33 cellular contexts compared by ENCODE assay signal in the genomic region with DNA sequence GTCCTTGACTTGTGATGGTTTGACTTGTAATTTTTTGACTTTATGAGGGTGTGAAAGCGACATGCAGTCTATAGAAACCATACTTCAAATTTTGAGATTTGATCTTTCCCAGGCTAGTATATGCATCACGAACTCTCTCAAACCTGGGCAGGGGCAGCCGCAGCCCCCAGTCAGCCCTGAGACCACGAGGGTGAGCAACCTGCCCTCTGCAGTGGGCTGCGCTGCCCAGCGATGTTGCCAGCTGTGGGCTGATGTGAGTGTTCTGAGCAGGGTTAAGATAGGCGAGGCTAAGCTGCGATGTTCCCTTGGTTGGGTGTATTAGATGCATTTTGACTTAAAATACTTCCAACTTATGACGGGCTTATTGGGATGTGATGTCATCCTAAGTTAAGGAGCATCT. TPM values are rescaled to one million over a fixed set of nuclear protein-coding genes. Genes with fewer than 3 reads are reported as not detected.
"Had no signal": no experiment of that assay in that cellular context is flagged by ENCODE, and none has a peak within 500 bp of the region (broad histone marks: within the 10 kb centered on the region; RNA-seq: fewer than 3 reads in every experiment).

No MANE protein-coding gene starts in this region.

- H3K27me3 ChIP-seq: ascending aorta, cardiac muscle cell had no signal

- H3K4me1 Mint-ChIP-seq: activated B cell treated with CpG ODN at 0.5 μM for 24 hours; activated naive CD8-positive, alpha-beta T cell treated with anti-CD3 and anti-CD28 coated beads, Interleukin-2, amount 10 ng/mL, durations not matched to agents 7 days and 5 days; central memory CD8-positive, alpha-beta T cell had no signal

- H3K9me3 ChIP-seq: ascending aorta, breast epithelium, esophagus muscularis mucosa, gastrocnemius medialis had no signal

- ATAC-seq: activated CD4-positive, CD25-positive, alpha-beta regulatory T cell treated with anti-CD3 and anti-CD28 coated beads, Interleukin-2, amount 50 U/mL, for 24 hours; activated CD8-positive, alpha-beta T cell treated with anti-CD3 and anti-CD28 coated beads for 36 hours; activated naive CD4-positive, alpha-beta T cell treated with anti-CD3 and anti-CD28 coated beads, Interleukin-2, amount 50 U/mL, for 72 hours; effector memory CD8-positive, alpha-beta T cell; foreskin keratinocyte; gastrocnemius medialis; T-helper 17 cell had no signal

- H3K9me3 Mint-ChIP-seq: activated B cell treated with CpG ODN at 0.5 μM for 24 hours; activated CD8-positive, alpha-beta T cell treated with anti-CD3 and anti-CD28 coated beads for 36 hours; activated naive CD4-positive, alpha-beta T cell treated with anti-CD3 and anti-CD28 coated beads for 36 hours; activated naive CD4-positive, alpha-beta T cell treated with anti-CD3 and anti-CD28 coated beads, Interleukin-2, amount 50 U/mL, for 72 hours; activated naive CD8-positive, alpha-beta T cell treated with anti-CD3 and anti-CD28 coated beads, Interleukin-2, amount 10 ng/mL, durations not matched to agents 7 days and 5 days; activated T-helper 1 cell treated with anti-CD3 and anti-CD28 coated beads, Interleukin-12 subunit alpha, Interleukin-12 subunit beta, Interleukin-2, Interleukin-4 antibody, amounts not matched to agents 30 ng/mL and 10 ng/mL and 1 ng/mL, durations not matched to agents 14 hours and 24 hours and 36 hours; activated T-helper 2 cell treated with anti-CD3 and anti-CD28 coated beads, Interferon-gamma antibody, Interleukin-2, Interleukin-4, amounts not matched to agents 10 μg/mL and 5 μg/mL and 100 μg/mL, durations not matched to agents 14 hours and 24 hours and 36 hours; brain; central memory CD8-positive, alpha-beta T cell; effector memory CD8-positive, alpha-beta T cell; T-helper 2 cell treated with Interferon-gamma antibody and Interleukin-4, amounts not matched to agents 5 μg/mL and 100 μg/mL, for 36 hours had no signal

- H3K4me1 ChIP-seq: ascending aorta, breast epithelium, esophagus muscularis mucosa, foreskin keratinocyte, gastrocnemius medialis had no signal

- H3K4me3 Mint-ChIP-seq: activated B cell treated with CpG ODN at 0.5 μM for 24 hours; activated CD8-positive, alpha-beta T cell treated with anti-CD3 and anti-CD28 coated beads for 36 hours; activated naive CD4-positive, alpha-beta T cell treated with anti-CD3 and anti-CD28 coated beads for 36 hours; activated naive CD8-positive, alpha-beta T cell treated with anti-CD3 and anti-CD28 coated beads, Interleukin-2, amount 10 ng/mL, durations not matched to agents 7 days and 5 days; activated T-helper 1 cell treated with anti-CD3 and anti-CD28 coated beads, Interleukin-12 subunit alpha, Interleukin-12 subunit beta, Interleukin-2, Interleukin-4 antibody, amounts not matched to agents 30 ng/mL and 10 ng/mL and 1 ng/mL, durations not matched to agents 14 hours and 24 hours and 36 hours; brain; central memory CD8-positive, alpha-beta T cell; effector memory CD8-positive, alpha-beta T cell; T-helper 17 cell; T-helper 2 cell treated with Interferon-gamma antibody and Interleukin-4, amounts not matched to agents 5 μg/mL and 100 μg/mL, for 36 hours had no signal

- H3K27ac Mint-ChIP-seq: activated B cell treated with CpG ODN at 0.5 μM for 24 hours; activated CD8-positive, alpha-beta T cell treated with anti-CD3 and anti-CD28 coated beads for 36 hours; activated naive CD4-positive, alpha-beta T cell treated with anti-CD3 and anti-CD28 coated beads for 36 hours; activated naive CD4-positive, alpha-beta T cell treated with anti-CD3 and anti-CD28 coated beads, Interleukin-2, amount 50 U/mL, for 72 hours; activated naive CD8-positive, alpha-beta T cell treated with anti-CD3 and anti-CD28 coated beads, Interleukin-2, amount 10 ng/mL, durations not matched to agents 7 days and 5 days; activated T-helper 1 cell treated with anti-CD3 and anti-CD28 coated beads, Interleukin-12 subunit alpha, Interleukin-12 subunit beta, Interleukin-2, Interleukin-4 antibody, amounts not matched to agents 30 ng/mL and 10 ng/mL and 1 ng/mL, durations not matched to agents 14 hours and 24 hours and 36 hours; activated T-helper 2 cell treated with anti-CD3 and anti-CD28 coated beads, Interferon-gamma antibody, Interleukin-2, Interleukin-4, amounts not matched to agents 10 μg/mL and 5 μg/mL and 100 μg/mL, durations not matched to agents 14 hours and 24 hours and 36 hours; brain; effector memory CD8-positive, alpha-beta T cell; T-helper 17 cell; T-helper 2 cell treated with Interferon-gamma antibody and Interleukin-4, amounts not matched to agents 5 μg/mL and 100 μg/mL, for 36 hours had no signal

- H3K36me3 Mint-ChIP-seq: activated naive CD4-positive, alpha-beta T cell treated with anti-CD3 and anti-CD28 coated beads, Interleukin-2, amount 50 U/mL, for 72 hours; activated naive CD8-positive, alpha-beta T cell treated with anti-CD3 and anti-CD28 coated beads, Interleukin-2, amount 10 ng/mL, durations not matched to agents 7 days and 5 days had no signal

- H3K27ac ChIP-seq: ascending aorta, breast epithelium, cardiac muscle cell, esophagus muscularis mucosa, foreskin keratinocyte, gastrocnemius medialis, WERI-Rb-1 had no signal

- DNase-seq: activated B cell treated with CpG ODN at 0.5 μM for 24 hours; activated CD4-positive, alpha-beta T cell treated with anti-CD3 and anti-CD28 coated beads for 48 hours; activated CD4-positive, alpha-beta T cell treated with anti-CD3 and anti-CD28 coated beads, Interleukin-2, amount 50 U/mL, for 1 hour; activated CD4-positive, alpha-beta T cell treated with anti-CD3 and anti-CD28 coated beads, Interleukin-2, amount 50 U/mL, for 48 hours; activated CD8-positive, alpha-beta memory T cell treated with anti-CD3 and anti-CD28 coated beads for 24 hours; activated CD8-positive, alpha-beta T cell treated with anti-CD3 and anti-CD28 coated beads for 36 hours; activated naive CD4-positive, alpha-beta T cell treated with anti-CD3 and anti-CD28 coated beads for 36 hours; activated naive CD8-positive, alpha-beta T cell treated with anti-CD3 and anti-CD28 coated beads, Interleukin-2, amount 10 ng/mL, durations not matched to agents 7 days and 5 days; activated T-cell treated with anti-CD3 and anti-CD28 coated beads, Interleukin-2, amount 50 U/mL, for 1 hour; activated T-cell treated with anti-CD3 and anti-CD28 coated beads, Interleukin-2, amount 50 U/mL, for 48 hours; cortex of kidney; dermis blood vessel endothelial cell; effector CD4-positive, alpha-beta T cell; effector memory CD8-positive, alpha-beta T cell; erythroblast; foreskin keratinocyte; gastrocnemius medialis; glutamatergic neuron; T-helper 1 cell; T-helper 17 cell; T1000; WERI-Rb-1 had no signal

- H3K4me3 ChIP-seq: ascending aorta, breast epithelium, cardiac muscle cell, esophagus muscularis mucosa, gastrocnemius medialis had no signal

- H3K36me3 ChIP-seq: ascending aorta, breast epithelium, cardiac muscle cell, esophagus muscularis mucosa, gastrocnemius medialis, WERI-Rb-1 had no signal

RNA-seq across cellular contexts. Expression of a gene that starts 28.2 kb away (rescaled TPM):
- total RNA-seq: activated B cell treated with CpG ODN at 0.5 μM for 24 hours; activated CD8-positive, alpha-beta T cell treated with anti-CD3 and anti-CD28 coated beads for 36 hours; activated naive CD4-positive, alpha-beta T cell treated with anti-CD3 and anti-CD28 coated beads for 36 hours; activated naive CD4-positive, alpha-beta T cell treated with anti-CD3 and anti-CD28 coated beads, Interleukin-2, amount 50 U/mL, for 72 hours; activated naive CD8-positive, alpha-beta T cell treated with anti-CD3 and anti-CD28 coated beads, Interleukin-2, amount 10 ng/mL, durations not matched to agents 7 days and 5 days; activated T-helper 1 cell treated with anti-CD3 and anti-CD28 coated beads, Interleukin-12 subunit alpha, Interleukin-12 subunit beta, Interleukin-2, Interleukin-4 antibody, amounts not matched to agents 30 ng/mL and 10 ng/mL and 1 ng/mL, durations not matched to agents 14 hours and 24 hours and 36 hours; activated T-helper 2 cell treated with anti-CD3 and anti-CD28 coated beads, Interferon-gamma antibody, Interleukin-2, Interleukin-4, amounts not matched to agents 10 μg/mL and 5 μg/mL and 100 μg/mL, durations not matched to agents 14 hours and 24 hours and 36 hours; ascending aorta; dermis blood vessel endothelial cell; esophagus muscularis mucosa; foreskin keratinocyte; T-helper 17 cell had no signal
- polyA plus RNA-seq: cardiac muscle cell, foreskin keratinocyte had no signal
